In genomic region chr5:57177479-57178156, GRCh38 we compare ENCODE assay signal across 9 cellular contexts. TPM values are rescaled to one million over a fixed set of nuclear protein-coding genes. Genes with fewer than 3 reads are reported as not detected.
DNase-seq lines count a peak whose midpoint lies in the region; ATAC-seq, FAIRE-seq and TF ChIP-seq lines count a peak whose summit lies in the region.
"Had no signal": no experiment of that assay in that cellular context is flagged by ENCODE, and none has a peak within 500 bp of the region (broad histone marks: within the 10 kb centered on the region; RNA-seq: fewer than 3 reads in every experiment).

No MANE protein-coding gene starts in this region.

- H3K9ac ChIP-seq in kidney (ENCODE audit: low read length in 2 of 2): peak overlapping the region in 1 of 2 donors; percentile 12
- H3K9ac ChIP-seq in subcutaneous abdominal adipose tissue (ENCODE audit: low read length in 5 of 5): peak overlapping the region in 1 of 5 donors; percentile 56

- no peaks in the 10 kb centered on the region for H3K9me3 ChIP-seq in kidney (ENCODE audit: control insufficient read depth in 1 of 2, low read length in 2 of 2)
- H3K9me3 ChIP-seq in subcutaneous abdominal adipose tissue (ENCODE audit: control insufficient read depth in 5 of 5, low read length in 5 of 5): no peaks in the 10 kb centered on the region

- DNase-seq in T-helper 2 cell treated with Interferon-gamma antibody and Interleukin-4, amounts not matched to agents 5 μg/mL and 100 μg/mL, for 36 hours (ENCODE audit: low spot score): no peak
- no peak for DNase-seq in T-helper 2 cell
- DNase-seq in kidney: no peak
- DNase-seq in HuH-7.5 (ENCODE audit: low spot score): no peak
- no peak for DNase-seq in RCC 7860 (ENCODE audit: low spot score)
- DNase-seq: activated naive CD4-positive, alpha-beta T cell treated with Interleukin-2 at 50 U/mL for 16 hours had no signal

- peaks cover 48% of the 10 kb centered on the region for H3K4me1 Mint-ChIP-seq in T-helper 2 cell treated with Interferon-gamma antibody and Interleukin-4, amounts not matched to agents 5 μg/mL and 100 μg/mL, for 36 hours (ENCODE audit: low read depth)
- peaks cover 23% of the 10 kb centered on the region for H3K4me1 Mint-ChIP-seq in activated T-helper 17 cell treated with anti-CD3 and anti-CD28 coated beads, Interleukin-2, amount 50 U/mL, for 72 hours

- H3K4me3 Mint-ChIP-seq in T-helper 2 cell treated with Interferon-gamma antibody and Interleukin-4, amounts not matched to agents 5 μg/mL and 100 μg/mL, for 36 hours: peak overlapping the region; percentile 92
- peak overlapping the region; percentile 98 for H3K4me3 Mint-ChIP-seq in activated T-helper 17 cell treated with anti-CD3 and anti-CD28 coated beads, Interleukin-2, amount 50 U/mL, for 72 hours

- FAIRE-seq in kidney (lab: Jason Lieb, UNC) (no peak), RCC 7860 (lab: Jason Lieb, UNC) (no peak)

- peak overlapping the region; percentile 75 for H3K27ac Mint-ChIP-seq in T-helper 2 cell treated with Interferon-gamma antibody and Interleukin-4, amounts not matched to agents 5 μg/mL and 100 μg/mL, for 36 hours
- peak overlapping the region; percentile 31 for H3K27ac Mint-ChIP-seq in activated T-helper 17 cell treated with anti-CD3 and anti-CD28 coated beads, Interleukin-2, amount 50 U/mL, for 72 hours

- H3K4me1 ChIP-seq in kidney (ENCODE audit: control insufficient read depth in 1 of 2, insufficient read depth in 1 of 2, low read depth in 1 of 2, low read length in 2 of 2) (peaks cover 7 to 12% of the 10 kb centered on the region in 2 donors), subcutaneous abdominal adipose tissue (ENCODE audit: control insufficient read depth in 5 of 5, insufficient read depth in 5 of 5, low read length in 5 of 5) (peaks cover 6 to 74% (median 60%) of the 10 kb centered on the region in 5 donors)

- no peak for TF ChIP-seq CTCF in kidney (IDR thresholded peaks at IDR 0.05; ENCODE audit: borderline replicate concordance, extremely low read depth, insufficient read depth)

- no peaks in the 10 kb centered on the region for H3K27me3 ChIP-seq in subcutaneous abdominal adipose tissue (ENCODE audit: control insufficient read depth in 5 of 5, insufficient read depth in 4 of 5, low read length in 5 of 5)

- H3K4me3 ChIP-seq in kidney (ENCODE audit: low read length in 2 of 2): peak overlapping the region; percentile 91 to 95
- peak overlapping the region; percentile 48 to 96 (median 94) for H3K4me3 ChIP-seq in subcutaneous abdominal adipose tissue (ENCODE audit: low read depth in 1 of 5, low read length in 5 of 5)

- intact Hi-C loops in kidney (cut with DNase I): no loop called here

- H3K36me3 Mint-ChIP-seq in T-helper 2 cell treated with Interferon-gamma antibody and Interleukin-4, amounts not matched to agents 5 μg/mL and 100 μg/mL, for 36 hours (ENCODE audit: low read depth): peaks cover 62% of the 10 kb centered on the region
- H3K36me3 Mint-ChIP-seq in activated T-helper 17 cell treated with anti-CD3 and anti-CD28 coated beads, Interleukin-2, amount 50 U/mL, for 72 hours (ENCODE audit: low read depth): peaks cover 82% of the 10 kb centered on the region

- ATAC-seq in activated T-helper 17 cell treated with anti-CD3 and anti-CD28 coated beads, Interleukin-2, amount 50 U/mL, for 72 hours (replicated peaks): no peak
- ATAC-seq in HG03108 (IDR thresholded peaks at IDR 0.05; ENCODE audit: unreplicated experiment): no peak

- H3K27ac ChIP-seq in kidney (ENCODE audit: low read depth in 2 of 2, low read length in 2 of 2) (no peak overlapping the region), subcutaneous abdominal adipose tissue (ENCODE audit: low read depth, low read length) (peak overlapping the region; percentile 100)

- H3K27me3 Mint-ChIP-seq in T-helper 2 cell treated with Interferon-gamma antibody and Interleukin-4, amounts not matched to agents 5 μg/mL and 100 μg/mL, for 36 hours (ENCODE audit: low read depth): no peaks in the 10 kb centered on the region
- no peaks in the 10 kb centered on the region for H3K27me3 Mint-ChIP-seq in activated T-helper 17 cell treated with anti-CD3 and anti-CD28 coated beads, Interleukin-2, amount 50 U/mL, for 72 hours

- H3K36me3 ChIP-seq in kidney (ENCODE audit: control insufficient read depth in 1 of 2, insufficient read depth in 2 of 2, low read length in 2 of 2): no peaks in the 10 kb centered on the region
- H3K36me3 ChIP-seq in subcutaneous abdominal adipose tissue (ENCODE audit: control insufficient read depth in 5 of 5, insufficient read depth in 5 of 5, low read length in 5 of 5): no peaks in the 10 kb centered on the region

- no peaks in the 10 kb centered on the region for H3K9me3 Mint-ChIP-seq in T-helper 2 cell treated with Interferon-gamma antibody and Interleukin-4, amounts not matched to agents 5 μg/mL and 100 μg/mL, for 36 hours
- H3K9me3 Mint-ChIP-seq in activated T-helper 17 cell treated with anti-CD3 and anti-CD28 coated beads, Interleukin-2, amount 50 U/mL, for 72 hours: no peaks in the 10 kb centered on the region

RNA-seq across cellular contexts. Expression of gene GPBP1, which starts 3.8 kb away (rescaled TPM):
- total RNA-seq in activated T-helper 17 cell treated with anti-CD3 and anti-CD28 coated beads, Interleukin-2, amount 50 U/mL, for 72 hours: 100 to 1,000 TPM in 1 of 2 donors, 10 to 100 TPM in 1; 83.6 to 123 TPM
- 80.9 TPM for total RNA-seq in kidney
- polyA plus RNA-seq in kidney (ENCODE audit: insufficient read depth, low read depth, low replicate concordance): 52.7 TPM
